In the genomic region with DNA sequence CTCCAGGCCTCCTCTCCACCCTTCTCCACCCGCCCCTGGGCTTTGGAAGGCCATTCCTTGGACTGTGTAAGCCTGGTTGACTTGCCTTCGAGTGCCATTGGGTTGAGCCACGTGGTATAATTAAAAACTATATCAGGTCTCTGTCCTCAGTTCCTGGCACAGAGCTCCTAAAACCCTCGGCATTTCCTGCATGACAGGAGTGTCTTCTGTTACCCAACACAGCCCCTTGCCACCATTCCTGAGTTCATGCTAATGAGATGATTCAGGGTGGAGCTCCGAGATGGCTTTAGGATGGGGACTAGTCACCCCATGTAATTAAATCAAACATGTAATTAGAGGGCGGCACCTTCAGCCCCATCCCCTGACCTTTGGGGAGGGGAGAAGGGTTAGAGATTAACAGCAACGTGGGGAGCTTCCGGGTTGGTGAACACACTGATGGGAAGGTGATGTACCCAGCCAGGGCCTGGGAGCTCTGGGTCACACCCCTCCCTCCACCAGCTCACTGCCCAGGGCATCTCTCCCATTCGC, we compare ENCODE assay signal across 18 cellular contexts.
"Had no signal": no experiment of that assay in that cellular context is flagged by ENCODE, and none has a peak within 500 bp of the region (broad histone marks: within the 10 kb centered on the region; RNA-seq: fewer than 3 reads in every experiment).

No MANE protein-coding gene starts in this region.

- H3K4me2 ChIP-seq: smooth muscle cell had no signal

- ATAC-seq: activated CD4-positive, CD25-positive, alpha-beta regulatory T cell treated with anti-CD3 and anti-CD28 coated beads, Interleukin-2, amount 50 U/mL, for 24 hours; activated CD8-positive, alpha-beta T cell treated with anti-CD3 and anti-CD28 coated beads, Interleukin-2, amount 10 ng/mL, durations not matched to agents 7 days and 5 days; foreskin keratinocyte; SK-N-SH treated with all-trans-retinoic acid at 6 μM for 48 hours; stimulated activated naive CD8-positive, alpha-beta T cell treated with anti-CD3 and anti-CD28 coated beads, Interleukin-15, amount 100 ng/mL, for 72 hours had no signal

- DNase-seq: activated CD4-positive, alpha-beta T cell treated with anti-CD3 and anti-CD28 coated beads, Interleukin-2, amount 10 ng/mL, durations not matched to agents 7 days and 5 days; activated CD8-positive, alpha-beta T cell treated with anti-CD3 and anti-CD28 coated beads, Interleukin-2, amount 10 ng/mL, durations not matched to agents 7 days and 5 days; activated gamma-delta T cell; dermis blood vessel endothelial cell; effector memory CD4-positive, alpha-beta T cell; foreskin keratinocyte; hippocampal formation; right lobe of liver; stimulated activated CD4-positive, alpha-beta T cell treated with anti-CD3 and anti-CD28 coated beads, Interleukin-4, amount 100 ng/mL, for 1 hour; stimulated activated naive CD8-positive, alpha-beta T cell treated with anti-CD3 and anti-CD28 coated beads, Interleukin-15, amount 100 ng/mL, for 72 hours; T-helper 1 cell; T1000 had no signal

- H3K27me3 ChIP-seq: ascending aorta, foreskin keratinocyte, right lobe of liver, suprapubic skin had no signal

- H3K4me1 ChIP-seq: ascending aorta, foreskin keratinocyte, right lobe of liver, suprapubic skin had no signal

- H3K27ac ChIP-seq: ascending aorta, foreskin keratinocyte, right lobe of liver, suprapubic skin had no signal

- H3K36me3 ChIP-seq: ascending aorta, right lobe of liver, suprapubic skin had no signal

- H3K4me3 ChIP-seq: ascending aorta, lung, right lobe of liver, smooth muscle cell, suprapubic skin had no signal

- H3K9me3 ChIP-seq: ascending aorta, right lobe of liver, suprapubic skin had no signal
